ENCODE assay signal across 17 cellular contexts in the genomic region with DNA sequence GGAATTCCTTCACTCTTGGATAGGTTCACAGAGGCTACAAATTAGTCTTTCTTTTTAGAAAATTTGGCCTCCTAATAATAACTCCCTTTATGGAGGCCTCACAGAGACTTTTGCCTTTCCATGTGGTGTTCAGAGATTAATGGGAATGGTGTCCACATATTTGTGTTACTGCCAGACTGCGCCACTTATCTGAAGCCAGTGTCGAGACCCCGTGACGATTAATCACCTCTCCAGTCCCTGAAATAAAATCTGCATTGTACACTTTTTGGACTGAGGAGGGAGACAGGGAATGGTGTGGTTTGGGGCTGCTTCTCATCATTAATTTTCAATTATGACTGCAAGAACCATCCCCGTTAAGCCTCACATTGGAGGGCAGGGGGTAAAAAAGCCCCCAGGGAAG.
"Had no signal": no experiment of that assay in that cellular context is flagged by ENCODE, and none has a peak within 500 bp of the region (broad histone marks: within the 10 kb centered on the region; RNA-seq: fewer than 3 reads in every experiment).

No MANE protein-coding gene starts in this region.

- ATAC-seq: activated CD4-positive, alpha-beta T cell treated with anti-CD3 and anti-CD28 coated beads for 36 hours; activated naive CD4-positive, alpha-beta T cell treated with anti-CD3 and anti-CD28 coated beads, Interleukin-2, amount 50 U/mL, for 72 hours; left lobe of liver; stimulated activated memory B cell treated with anti-CD40 and anti-IgM and Interleukin-4, amounts not matched to agents 10 μg/mL and 1 μg/mL and 100 μg/mL, for 72 hours had no signal

- H3K9me3 ChIP-seq: breast epithelium, ovary had no signal

- H3K4me2 ChIP-seq: neural progenitor cell had no signal

- H2AFZ ChIP-seq: neural progenitor cell had no signal

- H3K9ac ChIP-seq: neural progenitor cell had no signal

- H3K4me3 Mint-ChIP-seq: activated CD4-positive, alpha-beta memory T cell treated with anti-CD3 and anti-CD28 coated beads, Interleukin-2, amount 10 ng/mL, durations not matched to agents 7 days and 5 days; activated CD4-positive, alpha-beta T cell treated with anti-CD3 and anti-CD28 coated beads for 36 hours; memory B cell; neural progenitor cell; stimulated activated memory B cell treated with anti-CD40 and anti-IgM and Interleukin-4, amounts not matched to agents 10 μg/mL and 1 μg/mL and 100 μg/mL, for 72 hours had no signal

- H3K9me3 Mint-ChIP-seq: neural progenitor cell had no signal

- H3K4me1 ChIP-seq: breast epithelium, neural progenitor cell had no signal

- H3K27me3 ChIP-seq: breast epithelium, neural progenitor cell, ovary had no signal

- H3K27ac Mint-ChIP-seq: activated CD4-positive, alpha-beta memory T cell treated with anti-CD3 and anti-CD28 coated beads, Interleukin-2, amount 10 ng/mL, durations not matched to agents 7 days and 5 days; activated CD4-positive, alpha-beta T cell treated with anti-CD3 and anti-CD28 coated beads for 36 hours; activated naive CD4-positive, alpha-beta T cell treated with anti-CD3 and anti-CD28 coated beads, Interleukin-2, amount 50 U/mL, for 72 hours; memory B cell; neural progenitor cell; stimulated activated memory B cell treated with anti-CD40 and anti-IgM and Interleukin-4, amounts not matched to agents 10 μg/mL and 1 μg/mL and 100 μg/mL, for 72 hours had no signal

- H3K36me3 ChIP-seq: breast epithelium, neural progenitor cell, ovary had no signal

- H3K27ac ChIP-seq: breast epithelium, neural progenitor cell, ovary had no signal

- H3K4me1 Mint-ChIP-seq: activated CD4-positive, alpha-beta memory T cell treated with anti-CD3 and anti-CD28 coated beads, Interleukin-2, amount 10 ng/mL, durations not matched to agents 7 days and 5 days; activated CD4-positive, alpha-beta T cell treated with anti-CD3 and anti-CD28 coated beads for 36 hours; memory B cell; neural progenitor cell; stimulated activated memory B cell treated with anti-CD40 and anti-IgM and Interleukin-4, amounts not matched to agents 10 μg/mL and 1 μg/mL and 100 μg/mL, for 72 hours had no signal

- DNase-seq: activated CD4-positive, alpha-beta memory T cell treated with anti-CD3 and anti-CD28 coated beads, Interleukin-2, amount 10 ng/mL, durations not matched to agents 7 days and 5 days; activated CD4-positive, alpha-beta T cell treated with anti-CD3 and anti-CD28 coated beads for 36 hours; activated gamma-delta T cell; activated T-cell treated with anti-CD3 and anti-CD28 coated beads, Interleukin-2, amount 50 U/mL, for 48 hours; amniotic stem cell; cerebellar nuclear complex; effector memory CD4-positive, alpha-beta T cell; islet precursor cell; ovary; stimulated activated CD4-positive, alpha-beta T cell treated with anti-CD3 and anti-CD28 coated beads, Interleukin-2, amount 100 ng/mL, for 48 hours; T-helper 2 cell had no signal

- H3K36me3 Mint-ChIP-seq: activated naive CD4-positive, alpha-beta T cell treated with anti-CD3 and anti-CD28 coated beads, Interleukin-2, amount 50 U/mL, for 72 hours; memory B cell; neural progenitor cell; stimulated activated memory B cell treated with anti-CD40 and anti-IgM and Interleukin-4, amounts not matched to agents 10 μg/mL and 1 μg/mL and 100 μg/mL, for 72 hours had no signal

- H3K4me3 ChIP-seq: breast epithelium, neural progenitor cell, ovary had no signal

- H3K27me3 Mint-ChIP-seq: activated CD4-positive, alpha-beta memory T cell treated with anti-CD3 and anti-CD28 coated beads, Interleukin-2, amount 10 ng/mL, durations not matched to agents 7 days and 5 days; activated CD4-positive, alpha-beta T cell treated with anti-CD3 and anti-CD28 coated beads for 36 hours; memory B cell; stimulated activated memory B cell treated with anti-CD40 and anti-IgM and Interleukin-4, amounts not matched to agents 10 μg/mL and 1 μg/mL and 100 μg/mL, for 72 hours had no signal
